6 cellular contexts compared by ENCODE assay signal in the genomic region with DNA sequence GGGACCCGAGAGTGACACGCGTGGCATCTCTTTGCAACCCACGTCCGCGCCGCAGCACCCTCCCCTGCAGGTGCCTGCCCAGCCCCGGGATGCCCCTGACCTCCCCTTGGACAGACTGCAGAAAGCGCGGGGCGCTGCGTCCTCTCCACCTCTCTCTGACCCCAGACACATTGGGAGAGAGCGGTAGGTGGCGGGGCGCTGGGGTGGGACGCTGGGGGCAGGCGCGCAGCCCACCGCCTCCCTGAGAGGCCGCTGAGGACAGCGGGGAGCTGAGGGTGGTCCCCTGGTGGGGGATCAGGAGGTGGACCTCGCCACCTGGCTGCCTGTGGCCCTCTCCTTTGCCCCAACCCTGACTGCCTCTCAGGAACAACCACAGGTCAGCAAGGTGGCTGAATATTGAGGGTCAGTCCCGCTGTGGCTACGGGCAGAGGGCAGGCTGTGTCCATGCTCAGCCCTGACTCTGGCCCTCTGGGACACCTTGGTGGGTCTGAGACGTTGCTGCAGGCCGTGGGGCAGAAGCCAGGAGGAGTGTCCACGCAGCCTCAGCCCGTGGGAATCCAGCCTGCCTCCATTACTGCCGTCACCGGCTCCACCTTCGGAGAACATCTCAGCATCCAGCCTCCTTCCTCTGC. TPM values are rescaled to one million over a fixed set of nuclear protein-coding genes. Genes with fewer than 3 reads are reported as not detected.
DNase-seq lines count a peak whose midpoint lies in the region; ATAC-seq and TF ChIP-seq lines count a peak whose summit lies in the region.

No MANE protein-coding gene starts in this region.

- no CpG with 5 or more reads among the region's 31 CpGs for WGBS in right lobe of liver (ENCODE audit: insufficient coverage, low coverage, low lambda C conversion rate, missing lambda C conversion rate)

- in situ Hi-C loops in G401 (cut with HindIII; ENCODE audit: low sequenced_read_pairs): no loop called here

- no peak for TF ChIP-seq POLR2A in right lobe of liver (IDR thresholded peaks at IDR 0.05)

- peak; percentile 22 for DNase-seq in G401 (ENCODE audit: low spot score)
- no peak for DNase-seq in WERI-Rb-1
- DNase-seq in right lobe of liver: peak in 1 of 3 donors; percentile 66
- DNase-seq in stimulated activated CD4-positive, alpha-beta T cell treated with anti-CD3 and anti-CD28 coated beads, Interleukin-4, amount 100 ng/mL, for 1 hour: no peak
- no peak for DNase-seq in EL

- H3K4me3 ChIP-seq in WERI-Rb-1 (ENCODE audit: low read depth, low read length) (peak overlapping the region; percentile 77), right lobe of liver (peak overlapping the region; percentile 82 to 97 (median 91))

- TF ChIP-seq CTCF in WERI-Rb-1 (IDR thresholded peaks at IDR 0.05; ENCODE audit: low read depth, low read length): no peak
- TF ChIP-seq CTCF in right lobe of liver (IDR thresholded peaks at IDR 0.05): no peak

- H3K4me1 ChIP-seq in right lobe of liver: peaks cover 0 to 22% (median 10%) of the 10 kb centered on the region in 4 donors

- no peaks in the 10 kb centered on the region for H3K9me3 ChIP-seq in WERI-Rb-1 (ENCODE audit: severe bottlenecking)
- no peaks in the 10 kb centered on the region for H3K9me3 ChIP-seq in right lobe of liver

- H3K36me3 ChIP-seq in WERI-Rb-1 (peaks cover 24% of the 10 kb centered on the region), right lobe of liver (no peaks in the 10 kb centered on the region)

- intact Hi-C loops in right lobe of liver (cut with DNase I): no loop called here

- H3K27ac ChIP-seq in WERI-Rb-1 (peak overlapping the region; percentile 97), right lobe of liver (peak overlapping the region in 2 of 3 donors; percentile 74 to 75)

- ATAC-seq in right lobe of liver (peak in 3 of 4 donors; percentile 3 to 30 (median 14)), HG02885 (IDR thresholded peaks at IDR 0.05; ENCODE audit: poor library complexity, unreplicated experiment) (no peak)

- H3K27me3 ChIP-seq in WERI-Rb-1 (ENCODE audit: insufficient read depth, low read depth, severe bottlenecking) (no peaks in the 10 kb centered on the region), right lobe of liver (no peaks in the 10 kb centered on the region)

RNA-seq across cellular contexts. Expression of gene UBE2J2, which starts 0.8 kb away (rescaled TPM):
- total RNA-seq in G401 (2014; rRNA removed; shearing (Covaris generic)): 88.4 and 102 TPM in 2 replicates
- total RNA-seq in right lobe of liver: 10 to 100 TPM; 25.5 to 30.6 (median 26.9) TPM

RNA-seq across cellular contexts. Expression of gene SCNN1D, which starts 5.8 kb away (rescaled TPM):
- total RNA-seq in G401 (2014; rRNA removed; shearing (Covaris generic)): 0.71 and 1.2 TPM in 2 replicates
- total RNA-seq in right lobe of liver: 1 to 10 TPM; 1.7 to 6.2 (median 3.4) TPM

RNA-seq across cellular contexts. Expression of gene C1QTNF12, which starts 27.9 kb away (rescaled TPM):
- 5.1 and 13.3 TPM in 2 replicates for total RNA-seq in G401 (2014; rRNA removed; shearing (Covaris generic))
- total RNA-seq in right lobe of liver: 1 to 10 TPM in 4 of 6 experiments, under 1 TPM in 1, not detected in 1; 0.40 to 4.0 (median 1.1) TPM

RNA-seq across cellular contexts. Expression of gene ACAP3, which starts 33.3 kb away (rescaled TPM):
- 23.6 and 33.8 TPM in 2 replicates for total RNA-seq in G401 (2014; rRNA removed; shearing (Covaris generic))
- 10 to 100 TPM; 20.1 to 28.0 (median 22.0) TPM for total RNA-seq in right lobe of liver

RNA-seq across cellular contexts. Expression of gene PUSL1, which starts 34.0 kb away (rescaled TPM):
- total RNA-seq in G401 (2014; rRNA removed; shearing (Covaris generic)): 66.7 and 84.9 TPM in 2 replicates
- 10 to 100 TPM in 2 of 6 experiments, 1 to 10 TPM in 4; 5.6 to 21.6 (median 8.4) TPM for total RNA-seq in right lobe of liver
